ENCODE assay signal across 1 cellular context in genomic region chr17:73564856-73565255, GRCh38.
TF ChIP-seq lines count a peak whose summit lies in the region.

No MANE protein-coding gene starts in this region.

TF ChIP-seq in H1, 55 proteins besides CTCF, POLR2A, EP300 and RAD21:
- TF ChIP-seq SIRT6 (IDR thresholded peaks at IDR 0.05; ENCODE audit: low read length) (no peak), TCF12 (IDR thresholded peaks at IDR 0.05; ENCODE audit: low read depth, low read length) (no peak), KDM1A (IDR thresholded peaks at IDR 0.05; ENCODE audit: borderline replicate concordance, low read length) (no peak), TEAD4 (IDR thresholded peaks at IDR 0.05; ENCODE audit: low read depth, low read length) (no peak), KDM5A (IDR thresholded peaks at IDR 0.05; ENCODE audit: low read length) (no peak), RFX5 (IDR thresholded peaks at IDR 0.05; ENCODE audit: borderline replicate concordance, low read depth, low read length) (no peak), SIN3A (conservative IDR thresholded peaks at IDR 0.05 in 1 of 2, IDR thresholded peaks at IDR 0.05 in 1 of 2; ENCODE audit: low read depth in 1 of 2, low read length in 2 of 2) (no peak), TAF7 (optimal IDR thresholded peaks at IDR 0.05; ENCODE audit: borderline replicate concordance, low read depth, low read length) (no peak), RBBP5 (IDR thresholded peaks at IDR 0.05; ENCODE audit: borderline replicate concordance, low read depth, low read length) (no peak)
